18 cellular contexts compared by ENCODE assay signal in genomic region chr6:138197570-138197969, GRCh38. TPM values are rescaled to one million over a fixed set of nuclear protein-coding genes. Genes with fewer than 3 reads are reported as not detected.
A peak's percentile ranks its signal among the peaks of the same experiment; 100 is the strongest.
DNase-seq lines count a peak whose midpoint lies in the region; ATAC-seq and TF ChIP-seq lines count a peak whose summit lies in the region.
"Had no signal": no experiment of that assay in that cellular context is flagged by ENCODE, and none has a peak within 500 bp of the region (broad histone marks: within the 10 kb centered on the region; RNA-seq: fewer than 3 reads in every experiment).

No MANE protein-coding gene starts in this region.

- H2BK5ac ChIP-seq in H9 (ENCODE audit: insufficient read length, low read length): no peak overlapping the region

- H3K18ac ChIP-seq in H9 (ENCODE audit: insufficient read length, low read depth, low read length): no peak overlapping the region

- intact Hi-C loops in esophagus muscularis mucosa (cut with DNase I): no loop called here
- intact Hi-C loops in lower lobe of right lung (cut with DNase I): no loop called here
- intact Hi-C loops in left cardiac atrium (cut with DNase I): no loop called here

- H3K4me1 ChIP-seq in H9 (ENCODE audit: insufficient read depth, low read length): peaks cover 5% of the 10 kb centered on the region; the same call in 1 of the 2 replicates
- no peaks in the 10 kb centered on the region for H3K4me1 ChIP-seq in esophagus muscularis mucosa
- H3K4me1 ChIP-seq in lower lobe of right lung: no peaks in the 10 kb centered on the region
- H3K4me1 ChIP-seq: BLaER1 treated with 17β-estradiol and CSF1 and Interleukin-3, amounts not matched to agents 10 nM and 100 nM; Caco-2 had no signal

- peaks cover 9 to 17% (median 15%) of the 10 kb centered on the region in 3 experiments for H3K36me3 Mint-ChIP-seq in H9 (ENCODE audit: insufficient read depth in 1 of 3, low read depth in 3 of 3)
- no peaks in the 10 kb centered on the region for H3K36me3 Mint-ChIP-seq in activated T-helper 17 cell treated with anti-CD3 and anti-CD28 coated beads, Interleukin-2, amount 50 U/mL, for 72 hours (ENCODE audit: low read depth)
- H3K36me3 Mint-ChIP-seq: CD8-positive, alpha-beta T cell had no signal

- H3K23me2 ChIP-seq in H9 (ENCODE audit: insufficient read length, low read depth, low read length, poor library complexity, severe bottlenecking): no peaks in the 10 kb centered on the region

- H2BK12ac ChIP-seq in H9 (ENCODE audit: insufficient read length, low read depth, low read length): no peak overlapping the region

- H3K27me3 ChIP-seq in H9 (ENCODE audit: insufficient read depth, low read length) (no peaks in the 10 kb centered on the region), esophagus muscularis mucosa (no peaks in the 10 kb centered on the region), lower lobe of right lung (ENCODE audit: low read depth) (no peaks in the 10 kb centered on the region)
- H3K27me3 ChIP-seq: BLaER1 treated with 17β-estradiol and CSF1 and Interleukin-3, amounts not matched to agents 10 nM and 100 nM had no signal

- peaks cover 25 to 39% of the 10 kb centered on the region in 2 experiments for H3K4me1 Mint-ChIP-seq in H9
- H3K4me1 Mint-ChIP-seq in activated T-helper 17 cell treated with anti-CD3 and anti-CD28 coated beads, Interleukin-2, amount 50 U/mL, for 72 hours: no peaks in the 10 kb centered on the region
- H3K4me1 Mint-ChIP-seq: B cell had no signal

- H3K9me3 ChIP-seq in H9 (ENCODE audit: control insufficient read depth, low read depth, low read length) (no peaks in the 10 kb centered on the region), esophagus muscularis mucosa (no peaks in the 10 kb centered on the region), lower lobe of right lung (no peaks in the 10 kb centered on the region)
- H3K9me3 ChIP-seq: Caco-2 had no signal

- H4K5ac ChIP-seq in H9 (ENCODE audit: insufficient read length, low read depth, low read length): no peak overlapping the region

- no peaks in the 10 kb centered on the region for H4K20me1 ChIP-seq in H9 (ENCODE audit: control insufficient read depth, insufficient read depth, insufficient read length)
- H4K20me1 ChIP-seq: BLaER1 treated with 17β-estradiol and CSF1 and Interleukin-3, amounts not matched to agents 10 nM and 100 nM had no signal

- no peaks in the 10 kb centered on the region for H3K79me1 ChIP-seq in H9 (ENCODE audit: insufficient read depth, low read depth, low read length, poor library complexity, severe bottlenecking)

- H3K27ac Mint-ChIP-seq in H9: no peak overlapping the region
- no peak overlapping the region for H3K27ac Mint-ChIP-seq in activated T-helper 17 cell treated with anti-CD3 and anti-CD28 coated beads, Interleukin-2, amount 50 U/mL, for 72 hours
- H3K27ac Mint-ChIP-seq: B cell; CD4-positive, alpha-beta T cell; CD8-positive, alpha-beta T cell had no signal

- H3K36me3 ChIP-seq in esophagus muscularis mucosa (no peaks in the 10 kb centered on the region), lower lobe of right lung (no peaks in the 10 kb centered on the region)
- H3K36me3 ChIP-seq: BLaER1 treated with 17β-estradiol and CSF1 and Interleukin-3, amounts not matched to agents 10 nM and 100 nM had no signal

- H3K27ac ChIP-seq in H9 (ENCODE audit: insufficient read length, low read depth, low read length) (no peak overlapping the region), esophagus muscularis mucosa (replicated peaks in 1 of 4) (no peak overlapping the region), lower lobe of right lung (no peak overlapping the region)
- H3K27ac ChIP-seq: BLaER1 treated with 17β-estradiol and CSF1 and Interleukin-3, amounts not matched to agents 10 nM and 100 nM; C4-2B had no signal

- H3K9me3 Mint-ChIP-seq in H9: peaks cover 12 to 14% of the 10 kb centered on the region in 2 experiments; a peak in 4 of 5 replicates
- H3K9me3 Mint-ChIP-seq in activated T-helper 17 cell treated with anti-CD3 and anti-CD28 coated beads, Interleukin-2, amount 50 U/mL, for 72 hours: no peaks in the 10 kb centered on the region
- H3K9me3 Mint-ChIP-seq: CD4-positive, alpha-beta T cell; CD8-positive, alpha-beta T cell had no signal

- H3K27me3 Mint-ChIP-seq in H9 (ENCODE audit: low read depth): no peaks in the 10 kb centered on the region
- peaks cover 9% of the 10 kb centered on the region for H3K27me3 Mint-ChIP-seq in activated T-helper 17 cell treated with anti-CD3 and anti-CD28 coated beads, Interleukin-2, amount 50 U/mL, for 72 hours

- no peak overlapping the region for H3T11ph ChIP-seq in H9 (ENCODE audit: low read length)

- no peak overlapping the region for H2AFZ ChIP-seq in H9 (ENCODE audit: low read length)

- no CpG with 5 or more reads among the region's 7 CpGs for WGBS in H9 (ENCODE audit: extremely low coverage, insufficient read length, low lambda C conversion rate)
- 94% methylated on average over 7 of the region's 7 CpGs for WGBS in esophagus muscularis mucosa

- H2BK15ac ChIP-seq in H9 (ENCODE audit: low read depth, low read length): no peak overlapping the region

- H3K9ac ChIP-seq in H9 (ENCODE audit: extremely low read depth, insufficient read length, low read length): no peak overlapping the region
- H3K9ac ChIP-seq: BLaER1 treated with 17β-estradiol and CSF1 and Interleukin-3, amounts not matched to agents 10 nM and 100 nM had no signal

- no peak overlapping the region for H3K4ac ChIP-seq in H9 (ENCODE audit: low read depth, low read length)

- H2AK5ac ChIP-seq in H9 (ENCODE audit: insufficient read length, low read length): peak overlapping the region; percentile 80

- TF ChIP-seq POLR2A in esophagus muscularis mucosa (IDR thresholded peaks at IDR 0.05; ENCODE audit: low read depth): no peak

- H3K23ac ChIP-seq in H9 (ENCODE audit: insufficient read length, low read depth, low read length): no peak overlapping the region

- no peaks in the 10 kb centered on the region for H3K79me2 ChIP-seq in H9 (ENCODE audit: insufficient read depth, low read length)

- TF ChIP-seq CTCF in H9 (conservative IDR thresholded peaks at IDR 0.05) (no peak), esophagus muscularis mucosa (IDR thresholded peaks at IDR 0.05) (no peak), lower lobe of right lung (IDR thresholded peaks at IDR 0.05) (no peak)

- H2BK20ac ChIP-seq in H9 (ENCODE audit: low read depth, low read length, poor library complexity, severe bottlenecking): no peak overlapping the region

- DNase-seq in H9 (no peak), esophagus muscularis mucosa (ENCODE audit: extremely low spot score) (peak; percentile 88), lower lobe of right lung (no peak), Kasumi-1 (lab: John Stamatoyannopoulos, UW) (no peak), left cardiac atrium (no peak)
- DNase-seq: 8988T; AML-193; Caco-2; Calu3; CD4-positive, alpha-beta T cell; CD8-positive, alpha-beta T cell; DMS79 treated with DMSO at 0.1 percent for 48 hours; GF-D8 had no signal

- ATAC-seq in lower lobe of right lung (peak; percentile 50 to 60), left cardiac atrium (no peak)
- ATAC-seq in activated T-helper 17 cell treated with anti-CD3 and anti-CD28 coated beads, Interleukin-2, amount 50 U/mL, for 72 hours (replicated peaks): no peak
- ATAC-seq: CD8-positive, alpha-beta T cell had no signal

- TF ChIP-seq EP300 in esophagus muscularis mucosa (IDR thresholded peaks at IDR 0.05): no peak

- H3K14ac ChIP-seq in H9 (ENCODE audit: insufficient read depth, low read length): no peak overlapping the region

- no peak overlapping the region for H3K4me3 ChIP-seq in esophagus muscularis mucosa
- H3K4me3 ChIP-seq in lower lobe of right lung: no peak overlapping the region
- H3K4me3 ChIP-seq: BLaER1 treated with 17β-estradiol and CSF1 and Interleukin-3, amounts not matched to agents 10 nM and 100 nM had no signal

- no peak overlapping the region for H3K4me3 Mint-ChIP-seq in H9
- no peak overlapping the region for H3K4me3 Mint-ChIP-seq in activated T-helper 17 cell treated with anti-CD3 and anti-CD28 coated beads, Interleukin-2, amount 50 U/mL, for 72 hours
- H3K4me3 Mint-ChIP-seq: B cell; CD4-positive, alpha-beta T cell; CD8-positive, alpha-beta T cell had no signal

- H3K4me2 ChIP-seq in H9 (ENCODE audit: insufficient read depth, insufficient read length, low read length): no peak overlapping the region
- H3K4me2 ChIP-seq: BLaER1 treated with 17β-estradiol and CSF1 and Interleukin-3, amounts not matched to agents 10 nM and 100 nM had no signal

- H4K8ac ChIP-seq in H9 (replicated peaks; ENCODE audit: insufficient read length, low read depth, low read length): no peak overlapping the region

- H4K91ac ChIP-seq in H9 (ENCODE audit: insufficient read length, low read depth, low read length): no peak overlapping the region

- no peak overlapping the region for H2BK120ac ChIP-seq in H9 (ENCODE audit: low read depth, low read length, poor library complexity, severe bottlenecking)

- no peak overlapping the region for H3K56ac ChIP-seq in H9 (ENCODE audit: insufficient read length, low read depth, low read length)

RNA-seq across cellular contexts. Expression of gene PBOV1, which starts 20.7 kb away (rescaled TPM):
- total RNA-seq in H9 (2021) (not detected in 2 replicates), esophagus muscularis mucosa (not detected), lower lobe of right lung (not detected), left cardiac atrium (not detected)
- not detected for total RNA-seq in activated T-helper 17 cell treated with anti-CD3 and anti-CD28 coated beads, Interleukin-2, amount 50 U/mL, for 72 hours
- total RNA-seq: A673; B cell; Caco-2; Calu3; CD4-positive, alpha-beta T cell; CD8-positive, alpha-beta T cell had no signal

RNA-seq across cellular contexts. Expression of gene ARFGEF3, which starts 35.8 kb away (rescaled TPM):
- total RNA-seq in H9 (2021): 12.5 and 13.7 TPM in 2 replicates
- total RNA-seq in esophagus muscularis mucosa: 1 to 10 TPM; 1.2 to 3.3 (median 2.2) TPM
- total RNA-seq in lower lobe of right lung: 33.8 TPM
- total RNA-seq in activated T-helper 17 cell treated with anti-CD3 and anti-CD28 coated beads, Interleukin-2, amount 50 U/mL, for 72 hours: 1 to 10 TPM; 3.6 to 8.0 TPM
- 1 to 10 TPM; 1.4 to 2.7 TPM for total RNA-seq in left cardiac atrium
- total RNA-seq: B cell; CD4-positive, alpha-beta T cell; CD8-positive, alpha-beta T cell had no signal

Comparison
In these comparisons a context has a peak if more than half of its experiments do, and no peak if none do; other contexts are left out.
1. ATAC-seq: peak in lower lobe of right lung (2 of 2); none in activated T-helper 17 cell treated with anti-CD3 and anti-CD28 coated beads, Interleukin-2, amount 50 U/mL, for 72 hours (single experiment) and left cardiac atrium (0 of 2).